In genomic region chr1:183635112-183635605, GRCh38 we compare ENCODE assay signal across 8 cellular contexts. TPM values are rescaled to one million over a fixed set of nuclear protein-coding genes. Genes with fewer than 3 reads are reported as not detected.
DNase-seq lines count a peak whose midpoint lies in the region; ATAC-seq and TF ChIP-seq lines count a peak whose summit lies in the region.

No MANE protein-coding gene starts in this region.

- peaks cover 25% of the 10 kb centered on the region for H3K36me3 ChIP-seq in KOPT-K1 (ENCODE audit: insufficient read depth, low read length)
- peaks cover 2% of the 10 kb centered on the region for H3K36me3 ChIP-seq in fibroblast of lung (ENCODE audit: control insufficient read depth, insufficient read depth, low read length)
- H3K36me3 ChIP-seq in aorta (ENCODE audit: control insufficient read depth in 1 of 2, insufficient read depth in 2 of 2, low read length in 1 of 2), result no peaks in the 10 kb centered on the region

- peak overlapping the region; percentile 86 for H3K4me3 ChIP-seq in AG09309 (ENCODE audit: control insufficient read depth, low read depth, low read length)
- H3K4me3 ChIP-seq in fibroblast of lung (replicated peaks in 1 of 4; ENCODE audit: control extremely low read depth in 1 of 4, insufficient read depth in 1 of 4, low read depth in 3 of 4, low read length in 4 of 4), result peak overlapping the region; percentile 76 to 94 (median 84)
- peak overlapping the region; percentile 60 to 97 for H3K4me3 ChIP-seq in aorta (ENCODE audit: low read length in 2 of 2)

- peaks cover 14% of the 10 kb centered on the region for H3K36me3 Mint-ChIP-seq in nephron (ENCODE audit: low read depth)

- peak overlapping the region; percentile 75 for H3K27ac ChIP-seq in KOPT-K1 (ENCODE audit: low read depth, low read length, poor library complexity, severe bottlenecking)
- H3K27ac ChIP-seq in fibroblast of lung (ENCODE audit: insufficient read depth, low read length), result peak overlapping the region; percentile 89
- H3K27ac ChIP-seq in aorta (ENCODE audit: low read depth in 1 of 2, low read length in 2 of 2), result peak overlapping the region; percentile 85 to 99

- H3K9me3 Mint-ChIP-seq in nephron, result no peaks in the 10 kb centered on the region

- DNase-seq in AG09309 (ENCODE audit: low read depth) (no peak), activated T-helper 1 cell treated with Interleukin-2 at 50 U/mL for 16 hours (ENCODE audit: low read depth) (peak; percentile 7), fibroblast of lung (ENCODE audit: low read depth in 2 of 2) (peak in 1 of 2 donors; percentile 20), aorta (peak; percentile 77 to 84), G401 (ENCODE audit: low spot score) (no peak)

- H3K9me3 ChIP-seq in KOPT-K1 (ENCODE audit: insufficient read depth, low read length, poor library complexity, severe bottlenecking) (no peaks in the 10 kb centered on the region), fibroblast of lung (ENCODE audit: control insufficient read depth, insufficient read depth, low read depth, low read length) (no peaks in the 10 kb centered on the region), aorta (ENCODE audit: control insufficient read depth, low read length) (no peaks in the 10 kb centered on the region)

- H3K27ac Mint-ChIP-seq in nephron, result peak overlapping the region; percentile 97 to 99 (median 99)

- ATAC-seq in GM21360 (IDR thresholded peaks at IDR 0.05; ENCODE audit: unreplicated experiment) (peak; percentile 6), aorta (ENCODE audit: low FRiP score) (peak; percentile 67)

- H3K9ac ChIP-seq in fibroblast of lung (ENCODE audit: insufficient read depth, low read length), result peak overlapping the region; percentile 85

- H3K4me1 ChIP-seq in fibroblast of lung (ENCODE audit: control insufficient read depth, extremely low read depth, insufficient read depth, low read length), result no peaks in the 10 kb centered on the region
- no peaks in the 10 kb centered on the region for H3K4me1 ChIP-seq in aorta (ENCODE audit: control insufficient read depth in 1 of 2, insufficient read depth in 2 of 2, low read length in 2 of 2)

- TF ChIP-seq CTCF in AG09309 (IDR thresholded peaks at IDR 0.05; ENCODE audit: control insufficient read depth, insufficient read depth, low read depth, low read length, missing control alignments) (no peak), fibroblast of lung (conservative IDR thresholded peaks at IDR 0.05 in 1 of 2, IDR thresholded peaks at IDR 0.05 in 1 of 2; ENCODE audit: low read depth in 1 of 2, low read length in 2 of 2) (no peak), nephron (IDR thresholded peaks at IDR 0.05; ENCODE audit: unreplicated experiment in 3 of 3) (no peak)

- H3K27me3 ChIP-seq in fibroblast of lung (ENCODE audit: control insufficient read depth, insufficient read depth, low read length), result no peaks in the 10 kb centered on the region
- no peaks in the 10 kb centered on the region for H3K27me3 ChIP-seq in aorta (ENCODE audit: control insufficient read depth in 1 of 2, insufficient read depth in 2 of 2, low read length in 1 of 2)

- no peak overlapping the region for H3K4me2 ChIP-seq in fibroblast of lung (ENCODE audit: extremely low read depth, insufficient read depth, low read length)

- in situ Hi-C loops in G401 (cut with HindIII; ENCODE audit: low sequenced_read_pairs), result no loop called here

- peaks cover 62% of the 10 kb centered on the region for H3K79me2 ChIP-seq in fibroblast of lung (ENCODE audit: control insufficient read depth, insufficient read depth, low read length)

- H2AFZ ChIP-seq in fibroblast of lung (ENCODE audit: low read length), result peak overlapping the region; percentile 64

- H4K20me1 ChIP-seq in fibroblast of lung (ENCODE audit: control insufficient read depth, extremely low read depth, insufficient read depth, low read length), result no peaks in the 10 kb centered on the region

- H3K4me1 Mint-ChIP-seq in nephron, result peaks cover 39% of the 10 kb centered on the region

- intact Hi-C loops in aorta (cut with DNase I), result loop anchor here in 1 of 2 donors (1.0 kb wide), 1 partner anchor 164 kb away; no protein-coding TSS in a partner anchor

- peak overlapping the region; percentile 100 for H3K4me3 Mint-ChIP-seq in nephron

- peaks cover 32% of the 10 kb centered on the region for H3K27me3 Mint-ChIP-seq in nephron (ENCODE audit: low read depth)

- WGBS in aorta, 2 donors, result 0 to 1% methylated on average over 32 to 42 of the region's 42 CpGs

RNA-seq across cellular contexts. Expression of gene ARPC5, which starts 0.4 kb away (rescaled TPM):
- total RNA-seq in fibroblast of lung (83.5 and 142 TPM in 2 replicates), aorta (100 to 1,000 TPM; 115 to 131 TPM)
- polyA plus RNA-seq in fibroblast of lung (242 and 350 TPM in 2 replicates), aorta (100 to 1,000 TPM in 1 of 2 donors, 10 to 100 TPM in 1; 90.6 to 162 TPM)
- 304 and 394 TPM in 2 replicates for polyA plus RNA-seq in fibroblast of lung (2012)
- 35.6 and 40.1 TPM in 2 replicates for polyA minus RNA-seq in fibroblast of lung (ENCODE audit: low replicate concordance)
- total RNA-seq in G401 (2014; rRNA removed; shearing (Covaris generic)), result 81.4 and 155 TPM in 2 replicates

RNA-seq across cellular contexts. Expression of gene APOBEC4, which starts 18.0 kb away (rescaled TPM):
- total RNA-seq in fibroblast of lung (not detected in 2 replicates), aorta (not detected)
- polyA plus RNA-seq in fibroblast of lung (not detected in 2 replicates), aorta (not detected)
- not detected in 2 replicates for polyA plus RNA-seq in fibroblast of lung (2012)
- polyA minus RNA-seq in fibroblast of lung (ENCODE audit: low replicate concordance), result not detected in 2 replicates
- not detected in 2 replicates for total RNA-seq in G401 (2014; rRNA removed; shearing (Covaris generic))

RNA-seq across cellular contexts. Expression of gene NCF2, which starts 44.9 kb away (rescaled TPM):
- 0.77 and 2.6 TPM in 2 replicates for total RNA-seq in fibroblast of lung
- 0.43 and 1.2 TPM in 2 replicates for polyA plus RNA-seq in fibroblast of lung
- polyA plus RNA-seq in fibroblast of lung (2012), result 0.16 and 0.59 TPM in 2 replicates
- polyA minus RNA-seq in fibroblast of lung (ENCODE audit: low replicate concordance), result 1.2 TPM in 1 of 2 replicates, not detected in the other
- total RNA-seq in aorta, result 10 to 100 TPM; 17.0 to 28.0 TPM
- 10 to 100 TPM in 1 of 2 donors, 1 to 10 TPM in 1; 2.2 to 19.8 TPM for polyA plus RNA-seq in aorta
- not detected in 2 replicates for total RNA-seq in G401 (2014; rRNA removed; shearing (Covaris generic))

Comparison
In these comparisons a context has a peak if more than half of its experiments do, and no peak if none do; other contexts are left out.
1. DNase-seq: peak in activated T-helper 1 cell treated with Interleukin-2 at 50 U/mL for 16 hours (single experiment) and aorta (2 of 2); none in AG09309 (single experiment) and G401 (single experiment).
2. Peak in every context shown above with its lines, with median percentiles within 50 percentile points of each other: H3K4me3 ChIP-seq and H3K27ac ChIP-seq.